Comparison of ENCODE assay signal across 29 cellular contexts in genomic region chr3:81459733-81460132, GRCh38.
"Had no signal": no experiment of that assay in that cellular context is flagged by ENCODE, and none has a peak within 500 bp of the region (broad histone marks: within the 10 kb centered on the region; RNA-seq: fewer than 3 reads in every experiment).

No MANE protein-coding gene starts in this region.

- ATAC-seq: activated CD4-positive, alpha-beta T cell treated with anti-CD3 and anti-CD28 coated beads for 36 hours; activated CD4-positive, CD25-positive, alpha-beta regulatory T cell treated with anti-CD3 and anti-CD28 coated beads, Interleukin-2, amount 50 U/mL, for 24 hours; activated CD8-positive, alpha-beta memory T cell treated with anti-CD3 and anti-CD28 coated beads, Interleukin-2, amount 10 ng/mL, durations not matched to agents 7 days and 5 days; activated CD8-positive, alpha-beta T cell treated with anti-CD3 and anti-CD28 coated beads, Interleukin-2, amount 10 ng/mL, durations not matched to agents 7 days and 5 days; activated naive CD8-positive, alpha-beta T cell treated with anti-CD3 and anti-CD28 coated beads, Interleukin-2, amount 50 U/mL, for 24 hours; WTC11 had no signal

- DNase-seq: activated CD4-positive, alpha-beta memory T cell treated with anti-CD3 and anti-CD28 coated beads, Interleukin-2, amount 10 ng/mL, durations not matched to agents 7 days and 5 days; activated CD4-positive, alpha-beta T cell treated with anti-CD3 and anti-CD28 coated beads for 1 hour; activated CD4-positive, alpha-beta T cell treated with anti-CD3 and anti-CD28 coated beads for 36 hours; activated CD4-positive, alpha-beta T cell treated with anti-CD3 and anti-CD28 coated beads for 48 hours; activated CD4-positive, alpha-beta T cell treated with anti-CD3 and anti-CD28 coated beads, Interleukin-2, amount 10 ng/mL, durations not matched to agents 7 days and 5 days; activated CD4-positive, alpha-beta T cell treated with anti-CD3 and anti-CD28 coated beads, Interleukin-2, amount 50 U/mL, for 48 hours; activated CD4-positive, CD25-positive, alpha-beta regulatory T cell; activated CD8-positive, alpha-beta memory T cell treated with anti-CD3 and anti-CD28 coated beads for 24 hours; activated CD8-positive, alpha-beta memory T cell treated with anti-CD3 and anti-CD28 coated beads, Interleukin-2, amount 10 ng/mL, durations not matched to agents 7 days and 5 days; activated CD8-positive, alpha-beta memory T cell treated with anti-CD3 and anti-CD28 coated beads, Interleukin-2, amount 50 U/mL, for 48 hours; activated CD8-positive, alpha-beta T cell treated with anti-CD3 and anti-CD28 coated beads, Interleukin-2, amount 10 ng/mL, durations not matched to agents 7 days and 5 days; activated effector memory CD4-positive, alpha-beta T cell treated with Interleukin-2 at 50 U/mL for 16 hours; activated gamma-delta T cell; activated naive CD4-positive, alpha-beta T cell treated with anti-CD3 and anti-CD28 coated beads, Interleukin-2, amount 10 ng/mL, durations not matched to agents 7 days and 5 days; activated naive CD4-positive, alpha-beta T cell treated with Interleukin-2 at 50 U/mL for 16 hours; activated naive CD8-positive, alpha-beta T cell treated with anti-CD3 and anti-CD28 coated beads, Interleukin-2, amount 10 ng/mL, durations not matched to agents 7 days and 5 days; activated naive CD8-positive, alpha-beta T cell treated with anti-CD3 and anti-CD28 coated beads, Interleukin-2, amount 50 U/mL, for 24 hours; activated T-cell treated with anti-CD3 and anti-CD28 coated beads, Interleukin-2, amount 50 U/mL, for 24 hours; activated T-cell treated with anti-CD3 and anti-CD28 coated beads, Interleukin-2, amount 50 U/mL, for 48 hours; amygdala; anterior cingulate cortex; caudate nucleus; cerebellar nuclear complex; T-helper 2 cell; T-helper 9 cell; WERI-Rb-1 had no signal

- FAIRE-seq: bronchial epithelial cell had no signal
